Comparison of ENCODE assay signal across 1 cellular context in genomic region chr7:159103382-159104187, GRCh38.
TF ChIP-seq lines count a peak whose summit lies in the region.

No MANE protein-coding gene starts in this region.

TF ChIP-seq in GM23338, 12 proteins besides CTCF, POLR2A, EP300 and RAD21 (continued from another document):
- no peak for TF ChIP-seq ZNF462 (CRISPR knock-in tag; IDR thresholded peaks at IDR 0.05)
- TF ChIP-seq ZNF114 (CRISPR knock-in tag; IDR thresholded peaks at IDR 0.05), result no peak
